In the genomic region with DNA sequence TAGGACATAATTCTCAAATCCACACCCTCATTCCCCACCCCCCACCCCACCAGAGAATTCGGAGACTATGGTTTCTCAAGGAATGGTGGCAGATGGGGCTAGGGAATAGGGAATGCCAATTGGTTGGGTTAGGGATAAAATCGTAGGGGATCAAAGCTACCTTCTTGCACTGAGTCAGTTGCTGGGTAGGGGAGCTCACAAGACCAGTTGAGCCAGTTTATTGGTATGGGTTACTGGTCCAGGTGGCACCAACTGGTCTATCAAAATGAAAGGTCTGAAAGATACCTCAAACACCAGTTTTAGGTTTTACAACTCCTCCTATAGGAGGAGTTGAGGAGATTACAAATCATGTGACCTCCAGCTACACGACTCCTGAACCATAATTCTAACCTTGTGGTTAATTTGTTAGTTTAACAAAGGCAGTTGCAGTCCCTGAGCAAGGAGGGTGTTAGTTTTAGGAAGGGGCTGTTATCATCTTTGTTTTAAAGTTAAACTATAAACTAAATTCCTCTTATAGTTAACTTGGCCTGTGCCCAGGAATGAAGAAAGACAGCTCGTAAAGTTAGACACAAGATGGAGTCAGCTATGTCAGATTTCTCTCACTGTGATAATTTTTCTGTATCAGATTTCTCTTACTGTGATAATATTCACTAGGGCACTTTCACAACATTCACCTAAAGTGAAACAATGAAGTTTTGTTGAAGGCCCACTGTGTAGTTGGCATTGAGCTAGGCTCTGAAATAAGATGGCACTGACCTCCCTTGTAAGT, we compare ENCODE assay signal across 19 cellular contexts. TPM values are rescaled to one million over a fixed set of nuclear protein-coding genes. Genes with fewer than 3 reads are reported as not detected.
DNase-seq lines count a peak whose midpoint lies in the region; ATAC-seq and TF ChIP-seq lines count a peak whose summit lies in the region.
"Had no signal": no experiment of that assay in that cellular context is flagged by ENCODE, and none has a peak within 500 bp of the region (broad histone marks: within the 10 kb centered on the region; RNA-seq: fewer than 3 reads in every experiment).

No MANE protein-coding gene starts in this region.

- ATAC-seq in CD4-positive, CD25-positive, alpha-beta regulatory T cell (ENCODE audit: low read depth in 2 of 2): no peak
- ATAC-seq in T-cell (replicated peaks in 1 of 4): no peak
- ATAC-seq in HG02981 (IDR thresholded peaks at IDR 0.05; ENCODE audit: unreplicated experiment): no peak
- ATAC-seq in left cardiac atrium: no peak
- ATAC-seq in GM21825 (IDR thresholded peaks at IDR 0.05; ENCODE audit: unreplicated experiment): no peak

- no peaks in the 10 kb centered on the region for H3K36me3 ChIP-seq in CD4-positive, CD25-positive, alpha-beta regulatory T cell (ENCODE audit: control insufficient read depth, insufficient read depth, low read length)
- H3K36me3 ChIP-seq in effector memory CD4-positive, alpha-beta T cell (ENCODE audit: control insufficient read depth, insufficient read depth, low read length): no peaks in the 10 kb centered on the region
- H3K36me3 ChIP-seq in tibial artery: no peaks in the 10 kb centered on the region
- H3K36me3 ChIP-seq: esophagus muscularis mucosa, thyroid gland had no signal

- H3K9me3 Mint-ChIP-seq in CD4-positive, CD25-positive, alpha-beta regulatory T cell: no peaks in the 10 kb centered on the region
- no peaks in the 10 kb centered on the region for H3K9me3 Mint-ChIP-seq in T-cell

- peaks cover 20% of the 10 kb centered on the region for H3K36me3 Mint-ChIP-seq in CD4-positive, CD25-positive, alpha-beta regulatory T cell
- H3K36me3 Mint-ChIP-seq in T-cell: peaks cover 16% of the 10 kb centered on the region

- DNase-seq in CD4-positive, CD25-positive, alpha-beta regulatory T cell: peak in 1 of 3 donors; percentile 44
- peak; percentile 22 for DNase-seq in GF-D8 (lab: John Stamatoyannopoulos, UW)
- peak in 1 of 34 experiments; percentile 2 for DNase-seq in T-cell
- DNase-seq in effector memory CD4-positive, alpha-beta T cell: no peak
- DNase-seq in left cardiac atrium: no peak
- no peak for DNase-seq in tibial artery
- DNase-seq: cerebellar nuclear complex, hypothalamus, NCI-H1092, NCI-H446 treated with DMSO at 0.1 percent for 48 hours, occipital lobe, Right ventricle myocardium superior, thyroid gland had no signal

- peak overlapping the region; percentile 92 for H3K27ac ChIP-seq in CD4-positive, CD25-positive, alpha-beta regulatory T cell (ENCODE audit: insufficient read depth, low read length, poor library complexity, severe bottlenecking)
- H3K27ac ChIP-seq in effector memory CD4-positive, alpha-beta T cell (ENCODE audit: insufficient read depth, low read length, poor library complexity, severe bottlenecking): peak overlapping the region; percentile 87
- no peak overlapping the region for H3K27ac ChIP-seq in tibial artery
- H3K27ac ChIP-seq: esophagus muscularis mucosa, thyroid gland, VCaP had no signal

- H3K4me1 ChIP-seq in CD4-positive, CD25-positive, alpha-beta regulatory T cell (ENCODE audit: control insufficient read depth, insufficient read depth, low read length, poor library complexity, severe bottlenecking): peaks cover 82% of the 10 kb centered on the region
- H3K4me1 ChIP-seq in effector memory CD4-positive, alpha-beta T cell (ENCODE audit: control insufficient read depth, insufficient read depth, low read length, poor library complexity, severe bottlenecking): peaks cover 66% of the 10 kb centered on the region
- peaks cover 0 to 12% (median 6%) of the 10 kb centered on the region in 4 donors for H3K4me1 ChIP-seq in tibial artery

- POLR2A ChIA-PET in T-cell (lab: Charles Lee): interaction anchor here (0.6 to 2.1 kb wide), 9 partner anchors 10 to 1198 kb away, joined by 3 to 10 read pairs (median 4); no protein-coding TSS in a partner anchor

- H3K4me1 Mint-ChIP-seq in CD4-positive, CD25-positive, alpha-beta regulatory T cell: peaks cover 23 to 83% (median 52%) of the 10 kb centered on the region in 4 donors
- peaks cover 80 to 82% (median 81%) of the 10 kb centered on the region in 3 donors for H3K4me1 Mint-ChIP-seq in T-cell

- H3K27me3 Mint-ChIP-seq in CD4-positive, CD25-positive, alpha-beta regulatory T cell: peaks cover 6% of the 10 kb centered on the region
- no peaks in the 10 kb centered on the region for H3K27me3 Mint-ChIP-seq in T-cell

- no peak for TF ChIP-seq CTCF in tibial artery (IDR thresholded peaks at IDR 0.05)

- peak overlapping the region; percentile 89 to 98 (median 98) for H3K27ac Mint-ChIP-seq in CD4-positive, CD25-positive, alpha-beta regulatory T cell
- H3K27ac Mint-ChIP-seq in T-cell: peak overlapping the region; percentile 99 to 100

- intact Hi-C loops in left cardiac atrium (cut with DNase I): no loop called here
- intact Hi-C loops in tibial artery (cut with DNase I; ENCODE audit: low total_unique reads): no loop called here

- CTCF ChIA-PET in T-cell (lab: Charles Lee): interaction anchor here (0.6 to 1.0 kb wide), 3 partner anchors 8 to 1667 kb away, joined by 3 to 4 read pairs (median 3); no protein-coding TSS in a partner anchor

- H3K9me3 ChIP-seq in CD4-positive, CD25-positive, alpha-beta regulatory T cell (ENCODE audit: control insufficient read depth in 2 of 2, low read length in 2 of 2): no peaks in the 10 kb centered on the region
- H3K9me3 ChIP-seq in effector memory CD4-positive, alpha-beta T cell (ENCODE audit: control insufficient read depth, low read length): no peaks in the 10 kb centered on the region
- H3K9me3 ChIP-seq in tibial artery: no peaks in the 10 kb centered on the region
- H3K9me3 ChIP-seq: thyroid gland had no signal

- peak overlapping the region; percentile 78 for H3K4me3 ChIP-seq in CD4-positive, CD25-positive, alpha-beta regulatory T cell (ENCODE audit: low read depth, low read length)
- no peak overlapping the region for H3K4me3 ChIP-seq in effector memory CD4-positive, alpha-beta T cell (ENCODE audit: insufficient read depth, low read depth, low read length, poor library complexity, severe bottlenecking)
- H3K4me3 ChIP-seq in tibial artery: no peak overlapping the region
- H3K4me3 ChIP-seq: esophagus muscularis mucosa, skin epidermis, thyroid gland had no signal

- peak overlapping the region; percentile 71 to 97 (median 94) for H3K4me3 Mint-ChIP-seq in CD4-positive, CD25-positive, alpha-beta regulatory T cell
- H3K4me3 Mint-ChIP-seq in T-cell: peak overlapping the region; percentile 91 to 95 (median 94)

- no peaks in the 10 kb centered on the region for H3K27me3 ChIP-seq in CD4-positive, CD25-positive, alpha-beta regulatory T cell (ENCODE audit: control insufficient read depth, insufficient read depth, low read length)
- no peaks in the 10 kb centered on the region for H3K27me3 ChIP-seq in effector memory CD4-positive, alpha-beta T cell (replicated peaks; ENCODE audit: control insufficient read depth, insufficient read depth, low read length, poor library complexity, severe bottlenecking)
- peaks cover 0 to 36% of the 10 kb centered on the region in 2 donors for H3K27me3 ChIP-seq in tibial artery
- H3K27me3 ChIP-seq: thyroid gland had no signal

RNA-seq across cellular contexts. Expression of a gene that starts 2.5 kb away (rescaled TPM):
- total RNA-seq in CD4-positive, CD25-positive, alpha-beta regulatory T cell: 27.2 TPM
- polyA plus RNA-seq in CD4-positive, CD25-positive, alpha-beta regulatory T cell: 1 to 10 TPM; 4.3 to 8.0 (median 5.8) TPM
- 10 to 100 TPM; 38.4 to 80.7 (median 74.7) TPM for total RNA-seq in T-cell
- under 1 TPM in 1 of 2 donors, not detected in 1; 0.15 TPM for total RNA-seq in left cardiac atrium
- total RNA-seq: lower leg skin, occipital lobe, Right ventricle myocardium superior had no signal

RNA-seq across cellular contexts. Expression of a gene that starts 33.3 kb away (rescaled TPM):
- 12.3 TPM for total RNA-seq in CD4-positive, CD25-positive, alpha-beta regulatory T cell
- polyA plus RNA-seq in CD4-positive, CD25-positive, alpha-beta regulatory T cell: 10 to 100 TPM; 31.8 to 43.5 (median 36.0) TPM
- total RNA-seq in T-cell (10 to 100 TPM; 13.4 to 28.1 (median 22.9) TPM), left cardiac atrium (10 to 100 TPM in 1 of 2 donors, 1 to 10 TPM in 1; 7.6 to 12.4 TPM)

Comparison
In these comparisons a context has a peak if more than half of its experiments do, and no peak if none do; other contexts are left out.
1. H3K27ac ChIP-seq: peak in CD4-positive, CD25-positive, alpha-beta regulatory T cell (single experiment) and effector memory CD4-positive, alpha-beta T cell (single experiment); none in tibial artery (0 of 2).
2. RNA of a gene that starts 2.5 kb away (total RNA-seq): 38.4 to 80.7 TPM in T-cell and 27.2 TPM in CD4-positive, CD25-positive, alpha-beta regulatory T cell (single experiment); 0.15 TPM in left cardiac atrium; every median in the first group is over 10 times any median in the second.